Comparison of ENCODE assay signal across 31 cellular contexts in the genomic region with DNA sequence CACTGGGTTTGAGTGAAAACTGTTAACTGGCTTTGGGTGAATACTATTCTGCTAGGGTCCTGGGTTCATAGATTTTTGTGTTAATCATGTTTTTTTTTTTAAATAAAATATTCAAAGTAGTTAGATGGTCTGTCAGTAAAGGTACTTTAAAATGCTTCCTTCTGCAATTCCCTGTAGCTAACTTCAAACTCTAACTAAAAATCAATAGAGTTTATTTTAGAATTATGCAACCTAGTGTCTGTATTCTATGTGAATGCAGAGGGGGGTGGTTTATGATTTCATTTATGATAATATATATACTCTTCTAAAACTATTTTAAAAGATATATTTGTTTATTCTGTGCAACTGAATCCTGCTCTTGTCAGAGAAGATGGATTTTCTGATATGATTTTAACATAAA. TPM values are rescaled to one million over a fixed set of nuclear protein-coding genes. Genes with fewer than 3 reads are reported as not detected.
"Had no signal": no experiment of that assay in that cellular context is flagged by ENCODE, and none has a peak within 500 bp of the region (broad histone marks: within the 10 kb centered on the region; RNA-seq: fewer than 3 reads in every experiment).

No MANE protein-coding gene starts in this region.

- H3K27ac ChIP-seq: stomach, suprapubic skin, testis, thoracic aorta, thyroid gland, tibial artery, tibial nerve, transverse colon, upper lobe of left lung, upper lobe of right lung, uterus, vagina had no signal

- H3K27me3 ChIP-seq: stomach, suprapubic skin, testis, thyroid gland, tibial artery, tibial nerve, transverse colon, upper lobe of left lung, upper lobe of right lung, uterus, vagina had no signal

- H3K9me3 ChIP-seq: stomach, suprapubic skin, testis, thoracic aorta, thyroid gland, tibial artery, tibial nerve, transverse colon, upper lobe of left lung, upper lobe of right lung, uterus, vagina had no signal

- H3K4me3 ChIP-seq: stomach, suprapubic skin, testis, thoracic aorta, thyroid gland, tibial artery, tibial nerve, transverse colon, upper lobe of left lung, upper lobe of right lung, uterus, vagina had no signal

- DNase-seq: stimulated activated CD4-positive, alpha-beta T cell treated with anti-CD3 and anti-CD28 coated beads, Interleukin-2, amount 100 ng/mL, for 48 hours; stimulated activated CD4-positive, alpha-beta T cell treated with anti-CD3 and anti-CD28 coated beads, Interleukin-4, amount 100 ng/mL, for 1 hour; stimulated activated CD4-positive, alpha-beta T cell treated with anti-CD3 and anti-CD28 coated beads, Interleukin-4, amount 100 ng/mL, for 24 hours; stimulated activated CD4-positive, alpha-beta T cell treated with anti-CD3 and anti-CD28 coated beads, Interleukin-4, amount 100 ng/mL, for 4 hours; stimulated activated CD8-positive, alpha-beta memory T cell treated with anti-CD3 and anti-CD28 coated beads, Interleukin-4, amount 100 ng/mL, for 48 hours; stimulated activated naive B cell treated with anti-CD40 and anti-IgM and Interleukin-4, amounts not matched to agents 10 μg/mL and 1 μg/mL and 100 μg/mL, for 72 hours; stimulated activated naive CD4-positive, alpha-beta T cell; stimulated activated naive CD4-positive, alpha-beta T cell treated with Interleukin-2 at 50 U/mL for 16 hours; stimulated activated naive CD8-positive, alpha-beta T cell treated with anti-CD3 and anti-CD28 coated beads, Interleukin-15, amount 100 ng/mL, for 72 hours; stimulated activated naive CD8-positive, alpha-beta T cell treated with anti-CD3 and anti-CD28 coated beads, Interleukin-15, Interleukin-2, amounts not matched to agents 100 U/mL and 50 U/mL, for 24 hours; stomach; substantia nigra; testis; thyroid gland; tibial artery; transverse colon; trophoblast cell; upper lobe of left lung; upper lobe of right lung; uterus had no signal

- FAIRE-seq: urothelium cell line had no signal

- H3K4me1 ChIP-seq: stomach, suprapubic skin, testis, thyroid gland, tibial artery, tibial nerve, transverse colon, upper lobe of left lung, upper lobe of right lung, uterus, vagina had no signal

- ATAC-seq: stimulated activated effector memory CD8-positive, alpha-beta T cell treated with anti-CD3 and anti-CD28 coated beads, Interleukin-12 subunit alpha, Interleukin-12 subunit beta, amount 100 ng/mL, for 72 hours; stimulated activated memory B cell treated with anti-CD40 and anti-IgM and Interleukin-4, amounts not matched to agents 10 μg/mL and 1 μg/mL and 100 μg/mL, for 72 hours; stimulated activated naive B cell treated with anti-CD40 and anti-IgM and Interleukin-4, amounts not matched to agents 10 μg/mL and 1 μg/mL and 100 μg/mL, for 72 hours; stimulated activated naive CD8-positive, alpha-beta T cell treated with anti-CD3 and anti-CD28 coated beads, Interleukin-15, amount 100 ng/mL, for 72 hours; stimulated activated naive CD8-positive, alpha-beta T cell treated with anti-CD3 and anti-CD28 coated beads, Interleukin-15, Interleukin-2, amounts not matched to agents 100 U/mL and 50 U/mL, for 24 hours; upper lobe of right lung had no signal

- H3K36me3 ChIP-seq: stomach, suprapubic skin, thoracic aorta, thyroid gland, tibial artery, tibial nerve, transverse colon, upper lobe of left lung, upper lobe of right lung, uterus, vagina had no signal

RNA-seq across cellular contexts. Expression of gene STARD6, which starts 27.9 kb away (rescaled TPM):
- total RNA-seq: stomach, subcutaneous adipose tissue, suprapubic skin, temporal lobe, thoracic aorta, thyroid gland, tibial nerve, transverse colon, upper lobe of left lung, upper lobe of right lung, ureter, uterus, vagina had no signal
- polyA plus RNA-seq: stomach, urinary bladder had no signal
